ENCODE assay signal across 8 cellular contexts in the genomic region with DNA sequence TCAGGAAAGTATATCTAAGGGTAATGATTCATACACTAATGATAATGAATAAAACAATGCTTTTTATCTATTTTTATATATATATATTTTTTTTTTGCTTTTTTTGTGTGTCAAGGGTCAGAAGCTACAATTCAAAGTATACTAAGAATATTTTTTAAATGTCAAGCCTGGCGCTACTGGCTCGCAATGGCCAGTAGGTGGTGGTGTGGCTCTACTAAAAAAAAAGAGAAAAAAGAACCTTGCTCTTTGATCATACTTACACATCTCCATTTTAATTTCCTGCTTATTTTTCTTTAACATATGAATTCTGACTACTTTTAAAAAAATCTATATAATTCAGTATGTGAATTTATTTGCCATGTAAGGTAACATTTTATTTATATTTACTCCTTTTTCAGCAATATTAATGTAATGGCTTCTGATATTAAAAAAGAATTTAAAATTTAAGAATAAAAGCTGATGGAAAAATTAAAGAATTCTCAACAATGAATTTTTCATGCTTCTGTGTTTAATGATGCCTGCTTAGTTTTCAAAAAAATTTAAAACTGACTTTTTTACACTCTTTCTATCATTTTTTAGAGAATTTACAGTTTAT.
DNase-seq lines count a peak whose midpoint lies in the region; ATAC-seq, FAIRE-seq and TF ChIP-seq lines count a peak whose summit lies in the region.

No MANE protein-coding gene starts in this region.

- no peak overlapping the region for H3K27ac ChIP-seq in RWPE2 (ENCODE audit: poor library complexity, severe bottlenecking)

- POLR2A ChIA-PET in naive thymus-derived CD8-positive, alpha-beta T cell (lab: Charles Lee) = no interaction called here

- ATAC-seq in GM21447 (IDR thresholded peaks at IDR 0.05; ENCODE audit: unreplicated experiment) = peak; percentile 82
- ATAC-seq in RWPE2 (ENCODE audit: low read depth) = peak; percentile 64; the same call in 1 of the 3 replicates
- ATAC-seq in naive thymus-derived CD8-positive, alpha-beta T cell = peak in 1 of 2 donors; percentile 59
- ATAC-seq in GM21528 (IDR thresholded peaks at IDR 0.05; ENCODE audit: low FRiP score, unreplicated experiment) = no peak

- H3K4me3 ChIP-seq in RWPE2 (ENCODE audit: severe bottlenecking) = no peak overlapping the region

- H3K27me3 Mint-ChIP-seq in endothelial cell (ENCODE audit: unreplicated experiment) = no peaks in the 10 kb centered on the region
- H3K27me3 Mint-ChIP-seq in naive thymus-derived CD8-positive, alpha-beta T cell = peaks cover 0 to 16% (median 2%) of the 10 kb centered on the region in 5 donors

- H3K4me1 Mint-ChIP-seq in endothelial cell (ENCODE audit: unreplicated experiment) = peaks cover 18% of the 10 kb centered on the region
- H3K4me1 Mint-ChIP-seq in naive thymus-derived CD8-positive, alpha-beta T cell = no peaks in the 10 kb centered on the region

- peak; percentile 61 for DNase-seq in NCI-H510A treated with DMSO at 0.1 percent for 48 hours (lab: John Stamatoyannopoulos, UW)
- no peak for DNase-seq in NCI-H510A (lab: John Stamatoyannopoulos, UW)
- DNase-seq in HTR-8/SVneo (ENCODE audit: insufficient read length, low spot score) = peak; percentile 38
- no peak for DNase-seq in RWPE2 (ENCODE audit: low spot score)
- DNase-seq in endothelial cell (ENCODE audit: low spot score) = peak; percentile 18
- DNase-seq in naive thymus-derived CD8-positive, alpha-beta T cell = peak in 6 of 10 donors; percentile 5 to 42 (median 21)

- peak; percentile 88 for TF ChIP-seq CTCF in RWPE2 (IDR thresholded peaks at IDR 0.05; ENCODE audit: poor library complexity, severe bottlenecking)
- TF ChIP-seq CTCF in endothelial cell (IDR thresholded peaks at IDR 0.05; ENCODE audit: unreplicated experiment) = peak; percentile 81

- H3K27ac Mint-ChIP-seq in endothelial cell (ENCODE audit: unreplicated experiment) = no peak overlapping the region
- no peak overlapping the region for H3K27ac Mint-ChIP-seq in naive thymus-derived CD8-positive, alpha-beta T cell

- H3K4me1 ChIP-seq in RWPE2 (ENCODE audit: insufficient read depth, poor library complexity, severe bottlenecking) = no peaks in the 10 kb centered on the region

- H3K36me3 Mint-ChIP-seq in endothelial cell (ENCODE audit: low read depth, unreplicated experiment) = peaks cover 4% of the 10 kb centered on the region
- no peaks in the 10 kb centered on the region for H3K36me3 Mint-ChIP-seq in naive thymus-derived CD8-positive, alpha-beta T cell

- H3K9me3 Mint-ChIP-seq in endothelial cell (ENCODE audit: unreplicated experiment) = no peaks in the 10 kb centered on the region
- H3K9me3 Mint-ChIP-seq in naive thymus-derived CD8-positive, alpha-beta T cell = no peaks in the 10 kb centered on the region

- H3K9me3 ChIP-seq in RWPE2 (ENCODE audit: severe bottlenecking) = no peaks in the 10 kb centered on the region

- H3K36me3 ChIP-seq in RWPE2 (ENCODE audit: low read depth) = no peaks in the 10 kb centered on the region

- no peaks in the 10 kb centered on the region for H3K27me3 ChIP-seq in RWPE2 (ENCODE audit: insufficient read depth, poor library complexity, severe bottlenecking)

- no peak for FAIRE-seq in HTR-8/SVneo (lab: Jason Lieb, UNC)

- H3K4me3 Mint-ChIP-seq in endothelial cell (ENCODE audit: unreplicated experiment) = no peak overlapping the region
- H3K4me3 Mint-ChIP-seq in naive thymus-derived CD8-positive, alpha-beta T cell = no peak overlapping the region

Comparison
In these comparisons a context has a peak if more than half of its experiments do, and no peak if none do; other contexts are left out.
1. DNase-seq: peak in NCI-H510A treated with DMSO at 0.1 percent for 48 hours (single experiment), HTR-8/SVneo (single experiment), endothelial cell (single experiment) and naive thymus-derived CD8-positive, alpha-beta T cell (6 of 10); none in NCI-H510A (single experiment) and RWPE2 (single experiment).